Comparison of ENCODE assay signal across 15 cellular contexts in genomic region chr3:8734137-8734878, GRCh38. TPM values are rescaled to one million over a fixed set of nuclear protein-coding genes. Genes with fewer than 3 reads are reported as not detected.
"Had no signal": no experiment of that assay in that cellular context is flagged by ENCODE, and none has a peak within 500 bp of the region (broad histone marks: within the 10 kb centered on the region; RNA-seq: fewer than 3 reads in every experiment).

No MANE protein-coding gene starts in this region.

- H3K27me3 ChIP-seq: dorsolateral prefrontal cortex, left lung, neutrophil, thyroid gland, vagina had no signal

- DNase-seq: activated B cell treated with CpG ODN at 0.5 μM for 24 hours; activated CD4-positive, alpha-beta T cell treated with anti-CD3 and anti-CD28 coated beads, Interleukin-2, amount 10 ng/mL, durations not matched to agents 24 days and 14 days; activated naive CD8-positive, alpha-beta T cell treated with anti-CD3 and anti-CD28 coated beads for 36 hours; dorsolateral prefrontal cortex; left lung; mesendoderm; T-helper 17 cell; thyroid gland had no signal

- H3K4me3 ChIP-seq: dorsolateral prefrontal cortex, esophagus muscularis mucosa, left lung, prostate gland, skin epidermis, thyroid gland, vagina had no signal

- H3K4me3 Mint-ChIP-seq: activated B cell treated with CpG ODN at 0.5 μM for 24 hours; activated CD4-positive, alpha-beta T cell treated with anti-CD3 and anti-CD28 coated beads, Interleukin-2, amount 10 ng/mL, durations not matched to agents 24 days and 14 days; activated naive CD8-positive, alpha-beta T cell treated with anti-CD3 and anti-CD28 coated beads for 36 hours; T-helper 17 cell had no signal

- H3K9me3 Mint-ChIP-seq: activated B cell treated with CpG ODN at 0.5 μM for 24 hours; activated CD4-positive, alpha-beta T cell treated with anti-CD3 and anti-CD28 coated beads, Interleukin-2, amount 10 ng/mL, durations not matched to agents 24 days and 14 days; activated naive CD8-positive, alpha-beta T cell treated with anti-CD3 and anti-CD28 coated beads for 36 hours had no signal

- H3K27ac Mint-ChIP-seq: activated B cell treated with CpG ODN at 0.5 μM for 24 hours; activated CD4-positive, alpha-beta T cell treated with anti-CD3 and anti-CD28 coated beads, Interleukin-2, amount 10 ng/mL, durations not matched to agents 24 days and 14 days; activated naive CD8-positive, alpha-beta T cell treated with anti-CD3 and anti-CD28 coated beads for 36 hours; T-helper 17 cell had no signal

- H3K27ac ChIP-seq: dorsolateral prefrontal cortex, esophagus muscularis mucosa, left lung, neutrophil, prostate gland, skin epidermis, thyroid gland, vagina had no signal

- H3K4me1 Mint-ChIP-seq: activated B cell treated with CpG ODN at 0.5 μM for 24 hours; activated CD4-positive, alpha-beta T cell treated with anti-CD3 and anti-CD28 coated beads, Interleukin-2, amount 10 ng/mL, durations not matched to agents 24 days and 14 days; activated naive CD8-positive, alpha-beta T cell treated with anti-CD3 and anti-CD28 coated beads for 36 hours; T-helper 17 cell had no signal

- H3K36me3 ChIP-seq: esophagus muscularis mucosa, left lung, neutrophil, prostate gland, thyroid gland, vagina had no signal

- H3K9me3 ChIP-seq: esophagus muscularis mucosa, left lung, neutrophil, prostate gland, thyroid gland, vagina had no signal

- H3K27me3 Mint-ChIP-seq: activated CD4-positive, alpha-beta T cell treated with anti-CD3 and anti-CD28 coated beads, Interleukin-2, amount 10 ng/mL, durations not matched to agents 24 days and 14 days had no signal

- H3K36me3 Mint-ChIP-seq: activated naive CD8-positive, alpha-beta T cell treated with anti-CD3 and anti-CD28 coated beads for 36 hours had no signal

- H3K4me1 ChIP-seq: left lung, prostate gland, thyroid gland, vagina had no signal

RNA-seq across cellular contexts. Expression of gene CAV3, which starts 0.7 kb away (rescaled TPM):
- total RNA-seq: activated B cell treated with CpG ODN at 0.5 μM for 24 hours; activated CD4-positive, alpha-beta T cell treated with anti-CD3 and anti-CD28 coated beads, Interleukin-2, amount 10 ng/mL, durations not matched to agents 24 days and 14 days; activated naive CD8-positive, alpha-beta T cell treated with anti-CD3 and anti-CD28 coated beads for 36 hours; cerebellum; esophagus muscularis mucosa; fibroblast of villous mesenchyme; T-helper 17 cell; thyroid gland; vagina had no signal
